In the genomic region with DNA sequence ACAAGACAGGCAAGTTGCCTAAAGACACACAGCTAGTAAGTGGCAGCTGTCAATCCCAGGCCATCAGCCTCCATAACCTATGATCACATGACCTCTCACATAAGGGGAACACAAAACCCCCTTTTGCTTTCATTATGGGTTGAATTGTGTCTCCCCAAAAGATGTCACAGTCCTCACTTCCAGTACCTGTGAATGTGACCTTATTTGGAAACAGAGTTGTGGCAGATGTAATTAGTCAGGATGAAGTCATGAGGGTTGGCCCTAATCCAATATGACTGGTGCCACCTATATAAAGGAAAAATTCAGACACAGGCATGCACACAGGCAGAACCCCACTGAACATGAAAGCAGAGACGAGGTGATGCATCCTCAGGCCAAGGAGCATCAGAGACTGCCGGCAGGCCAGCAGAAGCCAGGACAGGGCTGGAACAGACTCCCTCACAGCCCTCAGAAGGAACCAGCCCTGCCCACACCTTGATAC, we compare ENCODE assay signal across 8 cellular contexts. TPM values are rescaled to one million over a fixed set of nuclear protein-coding genes. Genes with fewer than 3 reads are reported as not detected.
DNase-seq lines count a peak whose midpoint lies in the region; ATAC-seq, FAIRE-seq and TF ChIP-seq lines count a peak whose summit lies in the region.

No MANE protein-coding gene starts in this region.

- in situ Hi-C loops in HepG2 (cut with HindIII; ENCODE audit: extremely low pct_ligation_motif_present, low pct_unique_long_range_greater_than_20kb), result no loop called here

- FAIRE-seq in HepG2 (lab: Jason Lieb, UNC), result no peak

- no peaks in the 10 kb centered on the region for H4K20me1 ChIP-seq in HepG2 (ENCODE audit: insufficient read depth, low read length)

- WGBS in right lobe of liver (ENCODE audit: insufficient coverage, low coverage, low lambda C conversion rate, missing lambda C conversion rate), result 60% methylated on average over 2 of the region's 2 CpGs
- 67% methylated on average over 1 of the region's 2 CpGs for WGBS in HepG2 (ENCODE audit: low lambda C conversion rate)

- H3K4me3 ChIP-seq in right lobe of liver, result no peak overlapping the region
- no peak overlapping the region for H3K4me3 ChIP-seq in HepG2 (replicated peaks in 1 of 3; ENCODE audit: insufficient read depth in 1 of 3, low read depth in 2 of 3, low read length in 3 of 3)
- no peak overlapping the region for H3K4me3 ChIP-seq in left lung

- no peak for TF ChIP-seq RAD21 in HepG2 (CRISPR knock-in tag; IDR thresholded peaks at IDR 0.05)

- CTCF ChIA-PET in HepG2 (lab: Yijun Ruan, JAX; ENCODE audit: low intra/inter-chr PET ratio, low total read pairs), result no interaction called here
- CTCF ChIA-PET in RWPE1 (lab: Yijun Ruan, JAX), result no interaction called here

- H3K27me3 ChIP-seq in right lobe of liver (no peaks in the 10 kb centered on the region), HepG2 (ENCODE audit: control insufficient read depth in 1 of 2, insufficient read depth in 2 of 2, low read length in 2 of 2) (no peaks in the 10 kb centered on the region), left lung (no peaks in the 10 kb centered on the region)

- H3K27ac ChIP-seq in right lobe of liver (peak overlapping the region in 1 of 3 donors; percentile 70), HepG2 (ENCODE audit: extremely low read length, insufficient read depth, low read length) (no peak overlapping the region), RWPE1 (peak overlapping the region; percentile 34), caudate nucleus (ENCODE audit: low read depth, low read length) (peak overlapping the region; percentile 44), left lung (peak overlapping the region in 1 of 2 donors; percentile 43)

- H3K4me2 ChIP-seq in HepG2 (ENCODE audit: low read depth, low read length), result no peak overlapping the region

- no peak for TF ChIP-seq EP300 in HepG2 (IDR thresholded peaks at IDR 0.05; ENCODE audit: low read depth in 2 of 2, low read length in 2 of 2)
- no peak for TF ChIP-seq EP300 in HepG2 (CRISPR knock-in tag; IDR thresholded peaks at IDR 0.05; ENCODE audit: borderline replicate concordance)

- no peaks in the 10 kb centered on the region for H3K9me3 ChIP-seq in right lobe of liver
- H3K9me3 ChIP-seq in HepG2 (ENCODE audit: low read length), result no peaks in the 10 kb centered on the region
- H3K9me3 ChIP-seq in left lung, result no peaks in the 10 kb centered on the region

- no peak overlapping the region for H2AFZ ChIP-seq in HepG2 (ENCODE audit: low read length)

- H3K4me1 ChIP-seq in right lobe of liver (peaks cover 0 to 56% (median under 1%) of the 10 kb centered on the region in 4 donors), HepG2 (ENCODE audit: insufficient read depth, low read length) (peaks cover 6% of the 10 kb centered on the region; the same call in 1 of the 2 replicates), left lung (peaks cover 13 to 47% of the 10 kb centered on the region in 2 donors)

- no peak for TF ChIP-seq CTCF in right lobe of liver (IDR thresholded peaks at IDR 0.05)
- TF ChIP-seq CTCF in HepG2 (CRISPR knock-in tag; IDR thresholded peaks at IDR 0.05), result no peak
- TF ChIP-seq CTCF in RWPE1 (conservative IDR thresholded peaks at IDR 0.05; ENCODE audit: low read depth), result no peak
- no peak for TF ChIP-seq CTCF in left lung (IDR thresholded peaks at IDR 0.05)

- BruUV-seq in HepG2 (replicated peaks; lab: Mats Ljungman, UMichigan), result no TSS peak

- no peak for DNase-seq in right lobe of liver
- DNase-seq in HepG2 (ENCODE audit: low spot score), result no peak
- peak; percentile 77 for DNase-seq in RWPE1 (ENCODE audit: low spot score)
- peak in 3 of 61 donors; percentile 21 to 45 (median 35) for DNase-seq in caudate nucleus (lab: John Stamatoyannopoulos, UW)
- peak; percentile 46 to 54 for DNase-seq in stimulated activated CD4-positive, alpha-beta T cell treated with anti-CD3 and anti-CD28 coated beads, Interleukin-15, amount 100 ng/mL, for 48 hours (ENCODE audit: low read depth in 2 of 2)
- DNase-seq in left lung, result no peak
- no peak for DNase-seq in superior temporal gyrus (ENCODE audit: extremely low spot score)

- H3K9ac ChIP-seq in HepG2 (ENCODE audit: insufficient read depth, low read depth, low read length), result no peak overlapping the region

- H3K36me3 ChIP-seq in right lobe of liver (no peaks in the 10 kb centered on the region), HepG2 (replicated peaks in 1 of 2; ENCODE audit: control insufficient read depth in 1 of 2, insufficient read depth in 2 of 2, low read length in 2 of 2) (peaks cover 0 to 11% of the 10 kb centered on the region in 2 experiments; a peak in 1 of 5 replicates), left lung (no peaks in the 10 kb centered on the region)

- ATAC-seq in right lobe of liver (no peak), HepG2 (no peak), GM18868 (IDR thresholded peaks at IDR 0.05; ENCODE audit: unreplicated experiment) (no peak), left lung (no peak)

- no peaks in the 10 kb centered on the region for H3K79me2 ChIP-seq in HepG2 (ENCODE audit: insufficient read depth, low read length)

- intact Hi-C loops in right lobe of liver (cut with DNase I) (no loop called here), HepG2 (cut with micrococcal nuclease; ENCODE audit: unreplicated experiment) (no loop called here), left lung (cut with DNase I) (no loop called here)

- POLR2A ChIA-PET in HepG2 (lab: Yijun Ruan, JAX), result no interaction called here
- POLR2A ChIA-PET in RWPE1 (lab: Yijun Ruan, JAX; ENCODE audit: low non-redundant PET), result no interaction called here

- peak; percentile 18 for TF ChIP-seq POLR2A in right lobe of liver (IDR thresholded peaks at IDR 0.05)
- TF ChIP-seq POLR2A in HepG2 (IDR thresholded peaks at IDR 0.05; ENCODE audit: insufficient read depth in 1 of 2, low read depth in 2 of 2, low read length in 2 of 2), result no peak

TF ChIP-seq in HepG2, 621 proteins besides CTCF, POLR2A, EP300 and RAD21 (continues in another document):
- no peak for TF ChIP-seq BHLHE40 (IDR thresholded peaks at IDR 0.05; ENCODE audit: low read length)
- no peak for TF ChIP-seq U2AF2 (IDR thresholded peaks at IDR 0.05; ENCODE audit: low read depth, low read length)
- TF ChIP-seq ETV6 (CRISPR knock-in tag; conservative IDR thresholded peaks at IDR 0.05), result no peak
- TF ChIP-seq, protein P1, sequence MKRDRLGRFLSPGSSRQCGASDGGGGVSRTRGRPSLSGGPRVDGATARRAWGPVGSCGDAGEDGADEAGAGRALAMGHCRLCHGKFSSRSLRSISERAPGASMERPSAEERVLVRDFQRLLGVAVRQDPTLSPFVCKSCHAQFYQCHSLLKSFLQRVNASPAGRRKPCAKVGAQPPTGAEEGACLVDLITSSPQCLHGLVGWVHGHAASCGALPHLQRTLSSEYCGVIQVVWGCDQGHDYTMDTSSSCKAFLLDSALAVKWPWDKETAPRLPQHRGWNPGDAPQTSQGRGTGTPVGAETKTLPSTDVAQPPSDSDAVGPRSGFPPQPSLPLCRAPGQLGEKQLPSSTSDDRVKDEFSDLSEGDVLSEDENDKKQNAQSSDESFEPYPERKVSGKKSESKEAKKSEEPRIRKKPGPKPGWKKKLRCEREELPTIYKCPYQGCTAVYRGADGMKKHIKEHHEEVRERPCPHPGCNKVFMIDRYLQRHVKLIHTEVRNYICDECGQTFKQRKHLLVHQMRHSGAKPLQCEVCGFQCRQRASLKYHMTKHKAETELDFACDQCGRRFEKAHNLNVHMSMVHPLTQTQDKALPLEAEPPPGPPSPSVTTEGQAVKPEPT (CRISPR knock-in tag; IDR thresholded peaks at IDR 0.05; ENCODE audit: low read depth), result no peak
- no peak for TF ChIP-seq KLF16 (CRISPR knock-in tag; IDR thresholded peaks at IDR 0.05)
- no peak for TF ChIP-seq SP1 (IDR thresholded peaks at IDR 0.05)
- no peak for TF ChIP-seq SP1 (CRISPR knock-in tag; IDR thresholded peaks at IDR 0.05)
- no peak for TF ChIP-seq ZNF766 (CRISPR knock-in tag; IDR thresholded peaks at IDR 0.05; ENCODE audit: borderline replicate concordance)
- no peak for TF ChIP-seq TEAD2 (CRISPR knock-in tag; IDR thresholded peaks at IDR 0.05)
- no peak for TF ChIP-seq KMT2B (CRISPR knock-in tag; IDR thresholded peaks at IDR 0.05)
- no peak for TF ChIP-seq ZNF180 (CRISPR knock-in tag; IDR thresholded peaks at IDR 0.05; ENCODE audit: borderline replicate concordance, low read depth)
- no peak for TF ChIP-seq ZNF510 (CRISPR knock-in tag; IDR thresholded peaks at IDR 0.05; ENCODE audit: low read depth)
- no peak for TF ChIP-seq DNMT3B (CRISPR knock-in tag; conservative IDR thresholded peaks at IDR 0.05)
- no peak for TF ChIP-seq RFX1 (IDR thresholded peaks at IDR 0.05)

RNA-seq across cellular contexts. Expression of gene GFOD1, which starts 33.6 kb away (rescaled TPM):
- total RNA-seq in right lobe of liver (1 to 10 TPM; 5.4 to 8.5 (median 7.5) TPM), HepG2 (2016; rRNA removed; fragmentation: Illumina TruSeq; extraction: Trizol) (6.4 TPM in 2 replicates), left lung (10 to 100 TPM in 1 of 2 donors, 1 to 10 TPM in 1; 8.7 to 19.6 TPM)
- 1.1 TPM in 2 replicates for total RNA-seq in HepG2 (2016; cell fraction: cytosol; rRNA removed; fragmentation: Illumina TruSeq; extraction: Trizol; ENCODE audit: low read depth)
- 5.1 and 7.1 TPM in 2 replicates for total RNA-seq in HepG2 (2016; cell fraction: insoluble cytoplasmic fraction; rRNA removed; fragmentation: Illumina TruSeq; extraction: Trizol)
- total RNA-seq in HepG2 (2016; cell fraction: membrane; rRNA removed; fragmentation: Illumina TruSeq; extraction: Trizol), result 3.3 and 3.7 TPM in 2 replicates
- total RNA-seq in HepG2 (2016; cell fraction: nucleus; rRNA removed; fragmentation: Illumina TruSeq; extraction: Trizol), result 11.3 and 14.8 TPM in 2 replicates
- polyA plus RNA-seq in HepG2 (2011; rRNA removed), result 1.8 and 1.9 TPM in 2 replicates
- polyA plus RNA-seq in HepG2 (2011; cell fraction: cytosol; rRNA removed), result 1.1 and 1.2 TPM in 2 replicates
- polyA plus RNA-seq in HepG2 (2011; cell fraction: nucleus; rRNA removed), result 3.9 TPM in 2 replicates
- polyA plus RNA-seq in HepG2 (2012), result 0.56 and 0.64 TPM in 2 replicates
- 0.99 and 1.2 TPM in 2 replicates for polyA plus RNA-seq in HepG2 (2016; cell fraction: cytosol; fragmentation: Illumina TruSeq; extraction: Trizol; ENCODE audit: low read depth)
- 2.9 and 3.7 TPM in 2 replicates for polyA plus RNA-seq in HepG2 (2016; cell fraction: insoluble cytoplasmic fraction; fragmentation: Illumina TruSeq; extraction: Trizol; ENCODE audit: low read depth)
- polyA plus RNA-seq in HepG2 (2016; cell fraction: membrane; fragmentation: Illumina TruSeq; extraction: Trizol; ENCODE audit: low read depth), result 2.2 and 2.5 TPM in 2 replicates
- 8.2 and 9.4 TPM in 2 replicates for polyA plus RNA-seq in HepG2 (2016; cell fraction: nucleus; fragmentation: Illumina TruSeq; extraction: Trizol; ENCODE audit: insufficient read depth, low read depth)
- polyA minus RNA-seq in HepG2 (2011; rRNA and poly(A)+ RNA removed; ENCODE audit: low replicate concordance), result 10.2 and 14.8 TPM in 2 replicates
- polyA minus RNA-seq in HepG2 (2011; cell fraction: cytosol; rRNA and poly(A)+ RNA removed), result 1.8 and 2.1 TPM in 2 replicates
- 6.7 and 7.7 TPM in 2 replicates for polyA minus RNA-seq in HepG2 (2011; cell fraction: nucleus; rRNA and poly(A)+ RNA removed)

Comparison
In these comparisons a context has a peak if more than half of its experiments do, and no peak if none do; other contexts are left out.
1. DNase-seq: peak in RWPE1 (single experiment) and stimulated activated CD4-positive, alpha-beta T cell treated with anti-CD3 and anti-CD28 coated beads, Interleukin-15, amount 100 ng/mL, for 48 hours (2 of 2); none in right lobe of liver (0 of 3), HepG2 (single experiment), left lung (0 of 2) and superior temporal gyrus (single experiment).